In the genomic region with DNA sequence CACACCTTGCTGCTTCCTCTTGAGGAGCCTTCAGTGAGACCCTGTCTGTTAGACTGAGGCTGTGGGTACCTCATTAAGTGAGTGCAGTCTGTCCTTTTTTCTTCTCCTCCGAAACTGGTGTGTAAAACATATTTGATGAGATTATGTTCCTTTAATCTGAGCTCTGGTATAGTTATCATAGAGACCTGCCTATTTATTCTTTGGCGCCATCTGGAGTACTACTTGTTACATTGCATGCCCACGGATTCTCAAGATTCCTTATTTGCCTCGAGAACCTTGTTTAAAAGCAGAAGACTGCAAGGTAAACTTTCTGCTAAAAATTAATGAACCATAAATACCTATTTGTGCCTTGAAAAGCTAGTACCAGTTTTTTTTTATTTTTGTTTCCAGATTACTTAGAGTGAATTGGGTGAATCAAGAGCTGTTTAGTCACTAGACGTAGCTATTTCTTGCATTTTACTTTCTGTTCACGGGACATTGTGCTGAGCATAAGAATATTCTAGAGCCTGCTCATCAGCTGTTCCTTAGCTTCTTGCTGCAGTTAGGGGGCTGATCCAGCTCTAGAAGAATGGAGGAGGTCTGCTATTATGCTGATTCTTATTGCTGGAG, we compare ENCODE assay signal across 1 cellular context.
TF ChIP-seq lines count a peak whose summit lies in the region.

No MANE protein-coding gene starts in this region.

TF ChIP-seq in HepG2, 621 proteins besides CTCF, POLR2A, EP300 and RAD21 (continued from another document):
- TF ChIP-seq, protein P1, sequence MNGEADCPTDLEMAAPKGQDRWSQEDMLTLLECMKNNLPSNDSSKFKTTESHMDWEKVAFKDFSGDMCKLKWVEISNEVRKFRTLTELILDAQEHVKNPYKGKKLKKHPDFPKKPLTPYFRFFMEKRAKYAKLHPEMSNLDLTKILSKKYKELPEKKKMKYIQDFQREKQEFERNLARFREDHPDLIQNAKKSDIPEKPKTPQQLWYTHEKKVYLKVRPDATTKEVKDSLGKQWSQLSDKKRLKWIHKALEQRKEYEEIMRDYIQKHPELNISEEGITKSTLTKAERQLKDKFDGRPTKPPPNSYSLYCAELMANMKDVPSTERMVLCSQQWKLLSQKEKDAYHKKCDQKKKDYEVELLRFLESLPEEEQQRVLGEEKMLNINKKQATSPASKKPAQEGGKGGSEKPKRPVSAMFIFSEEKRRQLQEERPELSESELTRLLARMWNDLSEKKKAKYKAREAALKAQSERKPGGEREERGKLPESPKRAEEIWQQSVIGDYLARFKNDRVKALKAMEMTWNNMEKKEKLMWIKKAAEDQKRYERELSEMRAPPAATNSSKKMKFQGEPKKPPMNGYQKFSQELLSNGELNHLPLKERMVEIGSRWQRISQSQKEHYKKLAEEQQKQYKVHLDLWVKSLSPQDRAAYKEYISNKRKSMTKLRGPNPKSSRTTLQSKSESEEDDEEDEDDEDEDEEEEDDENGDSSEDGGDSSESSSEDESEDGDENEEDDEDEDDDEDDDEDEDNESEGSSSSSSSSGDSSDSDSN (CRISPR knock-in tag; IDR thresholded peaks at IDR 0.05): no peak
- TF ChIP-seq SMC3 (IDR thresholded peaks at IDR 0.05; ENCODE audit: low read length): peak; percentile 42; the same call in 1 of the 2 replicates
- TF ChIP-seq SRF (IDR thresholded peaks at IDR 0.05; ENCODE audit: low read depth, low read length): 0 out of 2 replicates have a peak, but pooled peaks have one; percentile 15
- TF ChIP-seq KLF15 (CRISPR knock-in tag; IDR thresholded peaks at IDR 0.05; ENCODE audit: borderline replicate concordance): no peak
- no peak for TF ChIP-seq ELF4 (CRISPR knock-in tag; IDR thresholded peaks at IDR 0.05; ENCODE audit: borderline replicate concordance)
- TF ChIP-seq YEATS4 (CRISPR knock-in tag; IDR thresholded peaks at IDR 0.05; ENCODE audit: borderline replicate concordance): no peak
- peak; percentile 40 for TF ChIP-seq STAG1 (CRISPR knock-in tag; IDR thresholded peaks at IDR 0.05)
- TF ChIP-seq, protein P2, sequence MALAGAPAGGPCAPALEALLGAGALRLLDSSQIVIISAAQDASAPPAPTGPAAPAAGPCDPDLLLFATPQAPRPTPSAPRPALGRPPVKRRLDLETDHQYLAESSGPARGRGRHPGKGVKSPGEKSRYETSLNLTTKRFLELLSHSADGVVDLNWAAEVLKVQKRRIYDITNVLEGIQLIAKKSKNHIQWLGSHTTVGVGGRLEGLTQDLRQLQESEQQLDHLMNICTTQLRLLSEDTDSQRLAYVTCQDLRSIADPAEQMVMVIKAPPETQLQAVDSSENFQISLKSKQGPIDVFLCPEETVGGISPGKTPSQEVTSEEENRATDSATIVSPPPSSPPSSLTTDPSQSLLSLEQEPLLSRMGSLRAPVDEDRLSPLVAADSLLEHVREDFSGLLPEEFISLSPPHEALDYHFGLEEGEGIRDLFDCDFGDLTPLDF (CRISPR knock-in tag; IDR thresholded peaks at IDR 0.05): no peak
- TF ChIP-seq ZNF558 (CRISPR knock-in tag; IDR thresholded peaks at IDR 0.05; ENCODE audit: borderline replicate concordance): no peak
- no peak for TF ChIP-seq ZNF605 (CRISPR knock-in tag; IDR thresholded peaks at IDR 0.05)
